9 cellular contexts compared by ENCODE assay signal in genomic region chr13:31038834-31039552, GRCh38.
DNase-seq lines count a peak whose midpoint lies in the region; ATAC-seq and TF ChIP-seq lines count a peak whose summit lies in the region.
"Had no signal": no experiment of that assay in that cellular context is flagged by ENCODE, and none has a peak within 500 bp of the region (broad histone marks: within the 10 kb centered on the region; RNA-seq: fewer than 3 reads in every experiment).

No MANE protein-coding gene starts in this region.

- H3K4me1 Mint-ChIP-seq in naive B cell, result peaks cover 13 to 20% (median 15%) of the 10 kb centered on the region in 3 donors
- H3K4me1 Mint-ChIP-seq: neural crest cell had no signal

- ATAC-seq in GM19023 (IDR thresholded peaks at IDR 0.05; ENCODE audit: unreplicated experiment) (peak; percentile 72), HG03095 (IDR thresholded peaks at IDR 0.05; ENCODE audit: unreplicated experiment) (peak; percentile 71), naive B cell (ENCODE audit: low read depth in 2 of 2) (peak; percentile 23 to 27)

- H3K27me3 Mint-ChIP-seq in naive B cell, result peaks cover 47 to 61% (median 55%) of the 10 kb centered on the region in 3 donors

- peak overlapping the region in 5 of 8 donors; percentile 8 to 61 (median 43) for H3K4me3 Mint-ChIP-seq in naive B cell
- H3K4me3 Mint-ChIP-seq: neural crest cell had no signal

- peaks cover 0 to 1% (median 0%) of the 10 kb centered on the region in 7 donors for H3K9me3 Mint-ChIP-seq in naive B cell
- H3K9me3 Mint-ChIP-seq: neural crest cell had no signal

- TF ChIP-seq CTCF in AG10803 (conservative IDR thresholded peaks at IDR 0.05; ENCODE audit: low read length), result no peak

- DNase-seq in AG10803 (ENCODE audit: low read depth), result peak; percentile 57
- peak; percentile 66 for DNase-seq in SKM-1 treated with dmso at 0.1 percent for 144 hours (lab: John Stamatoyannopoulos, UW; ENCODE audit: unreplicated experiment)
- DNase-seq in naive B cell, result no peak
- no peak for DNase-seq in C1 segment of cervical spinal cord (lab: John Stamatoyannopoulos, UW)
- DNase-seq in stimulated activated naive CD4-positive, alpha-beta T cell (lab: John Stamatoyannopoulos, UW), result no peak
- no peak for DNase-seq in superior temporal gyrus (ENCODE audit: extremely low spot score)

- H3K4me3 ChIP-seq in AG10803 (ENCODE audit: low read length), result no peak overlapping the region

- H3K27ac Mint-ChIP-seq in naive B cell, result peak overlapping the region in 3 of 6 donors; percentile 2 to 77 (median 67)

- H3K36me3 Mint-ChIP-seq in naive B cell, result no peaks in the 10 kb centered on the region

Comparison
In these comparisons a context has a peak if more than half of its experiments do, and no peak if none do; other contexts are left out.
1. DNase-seq: peak in AG10803 (single experiment) and SKM-1 treated with dmso at 0.1 percent for 144 hours (single experiment); none in naive B cell (single experiment), C1 segment of cervical spinal cord (0 of 14), stimulated activated naive CD4-positive, alpha-beta T cell (0 of 6) and superior temporal gyrus (single experiment).
2. Peak in every context shown above with its lines, with median percentiles within 50 percentile points of each other: ATAC-seq.